In genomic region chr1:205318231-205318991, GRCh38 we compare ENCODE assay signal across 8 cellular contexts.
DNase-seq lines count a peak whose midpoint lies in the region; ATAC-seq lines count a peak whose summit lies in the region.

No MANE protein-coding gene starts in this region.

- H3K4me3 ChIP-seq in adipocyte (ENCODE audit: low read length), result peak overlapping the region; percentile 27

- peak; percentile 15 for DNase-seq in CD1c-positive myeloid dendritic cell (ENCODE audit: extremely low spot score)
- DNase-seq in NCI-H1092 (lab: John Stamatoyannopoulos, UW), result peak; percentile 95
- DNase-seq in adipocyte (ENCODE audit: low read depth), result no peak
- DNase-seq in memory B cell (ENCODE audit: low spot score in 2 of 2), result no peak
- no peak for DNase-seq in anterior cingulate cortex (lab: John Stamatoyannopoulos, UW)

- no peaks in the 10 kb centered on the region for H3K9me3 ChIP-seq in adipocyte (ENCODE audit: control insufficient read depth, low read length)

- H3K27ac Mint-ChIP-seq in memory B cell, result peak overlapping the region; percentile 73

- ATAC-seq in memory B cell (ENCODE audit: low read depth) (no peak), HG03457 (IDR thresholded peaks at IDR 0.05; ENCODE audit: unreplicated experiment) (no peak), HG03342 (IDR thresholded peaks at IDR 0.05; ENCODE audit: unreplicated experiment) (no peak), HG02970 (IDR thresholded peaks at IDR 0.05; ENCODE audit: low FRiP score, unreplicated experiment) (no peak)

- no peaks in the 10 kb centered on the region for H3K36me3 ChIP-seq in adipocyte (ENCODE audit: control insufficient read depth, insufficient read depth, low read length, severe bottlenecking)

- peaks cover 61% of the 10 kb centered on the region for H3K4me1 Mint-ChIP-seq in memory B cell

- no peaks in the 10 kb centered on the region for H3K9me3 Mint-ChIP-seq in memory B cell

- no peak overlapping the region for H3K9ac ChIP-seq in adipocyte (ENCODE audit: low read length)

- H3K4me3 Mint-ChIP-seq in memory B cell, result peak overlapping the region; percentile 100

- no peaks in the 10 kb centered on the region for H3K27me3 ChIP-seq in adipocyte (replicated peaks; ENCODE audit: control insufficient read depth, insufficient read depth, low read length)

- peaks cover 30% of the 10 kb centered on the region for H3K4me1 ChIP-seq in adipocyte (ENCODE audit: control insufficient read depth, insufficient read depth, low read length)

- H3K27me3 Mint-ChIP-seq in memory B cell, result no peaks in the 10 kb centered on the region

- H3K36me3 Mint-ChIP-seq in memory B cell, result peaks cover 16% of the 10 kb centered on the region

Comparison
In these comparisons a context has a peak if more than half of its experiments do, and no peak if none do; other contexts are left out.
1. DNase-seq: peak in CD1c-positive myeloid dendritic cell (single experiment) and NCI-H1092 (single experiment); none in adipocyte (single experiment), memory B cell (0 of 2) and anterior cingulate cortex (0 of 58).